In genomic region chr21:41913230-41913629, GRCh38 we compare ENCODE assay signal across 22 cellular contexts.
"Had no signal": no experiment of that assay in that cellular context is flagged by ENCODE, and none has a peak within 500 bp of the region (broad histone marks: within the 10 kb centered on the region; RNA-seq: fewer than 3 reads in every experiment).

No MANE protein-coding gene starts in this region.

- H3K27me3 ChIP-seq: colonic mucosa, esophagus squamous epithelium, gastrocnemius medialis, heart right ventricle, left lung had no signal

- H3K9me3 ChIP-seq: colonic mucosa, esophagus squamous epithelium, gastrocnemius medialis, heart right ventricle, left lung, lower lobe of right lung had no signal

- DNase-seq: cerebellar nuclear complex; colonic mucosa; cortex of kidney; effector CD8-positive, alpha-beta T cell; effector memory CD8-positive, alpha-beta T cell; endodermal cell; erythroblast; esophagus squamous epithelium; foreskin fibroblast; foreskin melanocyte; gastrocnemius medialis; glutamatergic neuron; head of caudate nucleus; heart right ventricle; hippocampal formation; left cardiac atrium; left ventricle myocardium superior; lower lobe of right lung; mesendoderm; midbrain had no signal

- H3K27ac ChIP-seq: colonic mucosa, epithelial cell of prostate, esophagus squamous epithelium, gastrocnemius medialis, heart right ventricle, left lung, lower lobe of right lung had no signal

- H3K4me1 ChIP-seq: colonic mucosa, esophagus squamous epithelium, gastrocnemius medialis, left lung, lower lobe of right lung had no signal

- H3K4me3 ChIP-seq: colonic mucosa, esophagus squamous epithelium, gastrocnemius medialis, heart right ventricle, left lung, lower lobe of right lung had no signal
